Comparison of ENCODE assay signal across 9 cellular contexts in the genomic region with DNA sequence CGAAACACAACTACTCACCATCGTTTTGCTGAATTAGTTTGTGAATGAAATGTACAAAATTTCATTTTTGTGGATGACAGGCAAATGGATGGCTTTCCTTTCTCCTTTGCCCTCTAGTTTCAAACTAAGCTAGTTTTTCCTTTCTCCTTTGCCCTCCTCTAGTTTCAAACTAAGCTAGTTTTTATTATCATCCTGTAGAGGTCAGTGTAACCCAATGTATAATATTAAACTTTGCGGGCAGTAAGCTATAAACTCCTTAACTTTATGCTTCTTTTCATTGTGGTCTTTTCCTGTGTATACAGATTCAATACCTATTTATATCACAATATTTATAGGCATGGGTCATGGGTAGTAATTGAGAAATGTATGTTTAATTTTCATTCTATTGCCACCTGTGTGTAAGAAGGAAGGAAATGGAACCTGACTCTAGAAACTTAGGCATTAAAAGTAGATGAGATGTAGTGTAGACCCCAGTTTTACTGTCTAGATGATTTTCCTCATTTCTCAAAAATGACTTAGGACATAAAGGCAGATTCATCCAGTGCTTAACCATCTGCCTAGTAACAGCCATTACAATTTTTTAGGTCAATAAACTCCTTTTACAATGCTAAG. TPM values are rescaled to one million over a fixed set of nuclear protein-coding genes. Genes with fewer than 3 reads are reported as not detected.
A peak's percentile ranks its signal among the peaks of the same experiment; 100 is the strongest.
DNase-seq lines count a peak whose midpoint lies in the region; ATAC-seq, FAIRE-seq and TF ChIP-seq lines count a peak whose summit lies in the region.
"Had no signal": no experiment of that assay in that cellular context is flagged by ENCODE, and none has a peak within 500 bp of the region (broad histone marks: within the 10 kb centered on the region; RNA-seq: fewer than 3 reads in every experiment).

No MANE protein-coding gene starts in this region.

- no peaks in the 10 kb centered on the region for H3K36me3 Mint-ChIP-seq in endodermal cell (ENCODE audit: low read depth)
- H3K36me3 Mint-ChIP-seq: activated naive CD4-positive, alpha-beta T cell treated with anti-CD3 and anti-CD28 coated beads, Interleukin-2, amount 50 U/mL, for 24 hours had no signal

- H3K27ac Mint-ChIP-seq in endodermal cell: no peak overlapping the region
- H3K27ac Mint-ChIP-seq: activated naive CD4-positive, alpha-beta T cell treated with anti-CD3 and anti-CD28 coated beads, Interleukin-2, amount 50 U/mL, for 24 hours had no signal

- H3K4me1 ChIP-seq in A549 (no peaks in the 10 kb centered on the region), endodermal cell (ENCODE audit: control insufficient read depth, insufficient read depth, low read length) (no peaks in the 10 kb centered on the region), osteoblast (ENCODE audit: insufficient read depth, low read length) (no peaks in the 10 kb centered on the region)

- no peaks in the 10 kb centered on the region for H3K4me1 Mint-ChIP-seq in endodermal cell
- H3K4me1 Mint-ChIP-seq: activated naive CD4-positive, alpha-beta T cell treated with anti-CD3 and anti-CD28 coated beads, Interleukin-2, amount 50 U/mL, for 24 hours had no signal

- ATAC-seq in A549 (peak; percentile 80 to 90), GM19395 (IDR thresholded peaks at IDR 0.05; ENCODE audit: unreplicated experiment) (no peak), HG03342 (IDR thresholded peaks at IDR 0.05; ENCODE audit: unreplicated experiment) (no peak)

- H3K36me3 ChIP-seq in endodermal cell (ENCODE audit: control insufficient read depth, insufficient read depth, low read length) (no peaks in the 10 kb centered on the region), osteoblast (ENCODE audit: insufficient read depth, low read length) (no peaks in the 10 kb centered on the region)

- H3K9me3 Mint-ChIP-seq in endodermal cell: peaks cover 7% of the 10 kb centered on the region

- no peak overlapping the region for H3K4me2 ChIP-seq in A549
- H3K4me2 ChIP-seq in osteoblast (ENCODE audit: insufficient read depth, low read length): no peak overlapping the region

- TF ChIP-seq EP300 in A549 (IDR thresholded peaks at IDR 0.05): no peak

- H3K9me3 ChIP-seq in A549: no peaks in the 10 kb centered on the region
- H3K9me3 ChIP-seq in endodermal cell (ENCODE audit: control insufficient read depth, low read length): peaks cover 9% of the 10 kb centered on the region
- no peaks in the 10 kb centered on the region for H3K9me3 ChIP-seq in osteoblast (ENCODE audit: low read depth, low read length)

- no peak overlapping the region for H3K4me3 ChIP-seq in A549
- no peak overlapping the region for H3K4me3 ChIP-seq in endodermal cell (ENCODE audit: low read length)
- H3K4me3 ChIP-seq in osteoblast (ENCODE audit: insufficient read depth, low read length): no peak overlapping the region

- H3K27me3 Mint-ChIP-seq in endodermal cell (ENCODE audit: insufficient read depth): peaks cover 12% of the 10 kb centered on the region

- H3K9ac ChIP-seq in endodermal cell (ENCODE audit: extremely low read depth, low read length, poor library complexity, severe bottlenecking): no peak overlapping the region

- H4K20me1 ChIP-seq in osteoblast (ENCODE audit: insufficient read depth, low read length): no peaks in the 10 kb centered on the region

- no peak overlapping the region for H2AFZ ChIP-seq in osteoblast (ENCODE audit: low read length)

- WGBS in A549 (ENCODE audit: missing lambda C conversion rate): 3% methylated on average over 3 of the region's 3 CpGs
- WGBS in endodermal cell (ENCODE audit: insufficient coverage in 1 of 2, insufficient read length in 1 of 2), 2 experiments: 100% methylated on average over 1 of the region's 3 CpGs; no CpG with 5 or more reads in 1 of the 2 experiments

- H3K79me2 ChIP-seq in osteoblast (ENCODE audit: insufficient read depth, low read length): no peaks in the 10 kb centered on the region

- peak; percentile 70 for TF ChIP-seq CTCF in A549 (IDR thresholded peaks at IDR 0.05)
- TF ChIP-seq CTCF in endodermal cell (conservative IDR thresholded peaks at IDR 0.05): peak; percentile 80
- TF ChIP-seq CTCF in osteoblast (IDR thresholded peaks at IDR 0.05; ENCODE audit: extremely low read depth, low read depth, low read length): peak; percentile 52

- CTCF ChIA-PET in A549 (lab: Yijun Ruan, JAX): interaction anchor here (0.6 to 5.9 kb wide), 19 partner anchors 9 to 1397 kb away, joined by 3 to 29 read pairs (median 4); a partner anchor contains a TSS

- H3K27me3 ChIP-seq in endodermal cell (ENCODE audit: control insufficient read depth, insufficient read depth, low read length, poor library complexity, severe bottlenecking) (peaks cover 18% of the 10 kb centered on the region), osteoblast (ENCODE audit: insufficient read depth, low read length) (peaks cover 30% of the 10 kb centered on the region)

- peak; percentile 67 to 70 for TF ChIP-seq RAD21 in A549 (conservative IDR thresholded peaks at IDR 0.05 in 1 of 2, IDR thresholded peaks at IDR 0.05 in 1 of 2)

- POLR2A ChIA-PET in A549 (lab: Yijun Ruan, JAX): interaction anchor here (0.8 kb wide), 1 partner anchor 721 kb away, joined by 3 read pairs; no protein-coding TSS in a partner anchor

- no peak overlapping the region for H3K4me3 Mint-ChIP-seq in endodermal cell
- H3K4me3 Mint-ChIP-seq: activated naive CD4-positive, alpha-beta T cell treated with anti-CD3 and anti-CD28 coated beads, Interleukin-2, amount 50 U/mL, for 24 hours had no signal

- FAIRE-seq in A549 (lab: Jason Lieb, UNC) (peak; percentile 83), GM18507 (lab: Jason Lieb, UNC) (peak; percentile 76)

- H3K27ac ChIP-seq in A549 (no peak overlapping the region), endodermal cell (ENCODE audit: low read depth, low read length) (no peak overlapping the region), osteoblast (ENCODE audit: low read depth, low read length) (no peak overlapping the region)

- TF ChIP-seq POLR2A in A549 (IDR thresholded peaks at IDR 0.05; ENCODE audit: low read length): no peak

- DNase-seq in A549 (ENCODE audit: low read depth in 1 of 2, low spot score in 1 of 2): peak; percentile 18 to 40
- no peak for DNase-seq in GM18507 (ENCODE audit: extremely low spot score, insufficient read length, low read depth)
- DNase-seq in NCI-H774 (lab: John Stamatoyannopoulos, UW): peak; percentile 8
- DNase-seq in endodermal cell: no peak
- no peak for DNase-seq in osteoblast (ENCODE audit: insufficient read length, low spot score, missing footprints)
- DNase-seq in activated effector memory CD4-positive, alpha-beta T cell treated with Interleukin-2 at 50 U/mL for 16 hours: no peak

TF ChIP-seq in A549, 52 proteins besides CTCF, POLR2A, EP300 and RAD21:
- TF ChIP-seq, protein P1, sequence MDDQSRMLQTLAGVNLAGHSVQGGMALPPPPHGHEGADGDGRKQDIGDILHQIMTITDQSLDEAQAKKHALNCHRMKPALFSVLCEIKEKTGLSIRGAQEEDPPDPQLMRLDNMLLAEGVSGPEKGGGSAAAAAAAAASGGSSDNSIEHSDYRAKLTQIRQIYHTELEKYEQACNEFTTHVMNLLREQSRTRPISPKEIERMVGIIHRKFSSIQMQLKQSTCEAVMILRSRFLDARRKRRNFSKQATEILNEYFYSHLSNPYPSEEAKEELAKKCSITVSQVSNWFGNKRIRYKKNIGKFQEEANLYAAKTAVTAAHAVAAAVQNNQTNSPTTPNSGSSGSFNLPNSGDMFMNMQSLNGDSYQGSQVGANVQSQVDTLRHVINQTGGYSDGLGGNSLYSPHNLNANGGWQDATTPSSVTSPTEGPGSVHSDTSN (IDR thresholded peaks at IDR 0.05): no peak
- TF ChIP-seq SMC3 (IDR thresholded peaks at IDR 0.05): peak; percentile 41

RNA-seq across cellular contexts. Expression of a gene that starts 58.1 kb away (rescaled TPM):
- not detected in 2 replicates for polyA plus RNA-seq in A549 (2011; rRNA removed)
- polyA plus RNA-seq in A549 (2012; cell fraction: cytosol; rRNA removed): not detected in 2 replicates
- not detected in 2 replicates for polyA plus RNA-seq in A549 (2012; cell fraction: nucleus; rRNA removed)
- not detected in 3 replicates for polyA plus RNA-seq in A549 (2017; fragmentation: RNase III; extraction: RNeasy Plus Mini Kit Qiagen cat#74134 plus additional on column Dnase treatment)
- not detected in 2 replicates for polyA minus RNA-seq in A549 (2011; rRNA and poly(A)+ RNA removed)
- not detected for total RNA-seq in endodermal cell
- not detected for polyA plus RNA-seq in endodermal cell (2013, experiment 1 of 2)
- not detected for polyA plus RNA-seq in endodermal cell (2013, experiment 2 of 2)
- total RNA-seq in osteoblast: not detected in 2 replicates

Comparison
In these comparisons a context has a peak if more than half of its experiments do, and no peak if none do; other contexts are left out.
1. ATAC-seq: peak in A549 (2 of 2); none in GM19395 (single experiment) and HG03342 (single experiment).
2. DNase-seq: peak in A549 (2 of 2) and NCI-H774 (single experiment); none in GM18507 (single experiment), endodermal cell (single experiment), osteoblast (single experiment) and activated effector memory CD4-positive, alpha-beta T cell treated with Interleukin-2 at 50 U/mL for 16 hours (single experiment).
3. Peak in every context shown above with its lines, with median percentiles within 50 percentile points of each other: CTCF ChIP-seq.